In the genomic region with DNA sequence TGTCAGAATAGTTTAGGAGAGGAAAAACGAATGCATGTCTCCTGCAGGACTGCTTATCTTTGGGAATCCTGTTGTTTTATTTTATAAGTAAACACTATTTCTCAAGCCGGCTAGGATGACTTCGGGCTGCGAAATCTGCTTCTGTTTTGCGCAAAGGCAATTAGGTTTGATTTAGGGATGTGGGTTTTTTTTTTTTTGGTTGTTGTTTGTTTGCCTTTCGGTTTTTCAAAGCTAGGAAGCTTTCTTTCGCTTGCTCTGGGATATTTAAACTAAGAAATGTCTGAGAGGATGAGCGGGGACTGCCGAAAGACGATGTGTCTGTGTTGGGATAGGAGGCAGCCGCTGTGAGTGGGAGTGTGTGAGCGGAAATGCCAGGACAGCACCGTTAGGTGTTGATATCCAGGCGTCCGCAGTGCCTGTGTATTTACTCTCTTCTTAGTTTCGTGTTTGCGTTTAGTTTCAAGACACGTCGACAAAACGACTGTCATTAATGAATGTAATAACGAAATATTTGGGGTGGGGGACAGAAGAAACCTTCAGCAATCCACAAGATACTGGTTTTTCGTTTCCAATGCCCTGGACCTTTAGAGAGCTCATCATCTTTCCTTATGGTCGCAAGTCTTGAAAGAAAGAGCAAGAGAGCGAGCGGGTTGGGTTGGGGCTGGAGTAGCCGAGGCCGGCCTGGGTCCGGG, we compare ENCODE assay signal across 1 cellular context.
TF ChIP-seq lines count a peak whose summit lies in the region.

No MANE protein-coding gene starts in this region.

TF ChIP-seq in WTC11, 78 proteins besides CTCF, POLR2A, EP300 and RAD21 (continued from another document):
- TF ChIP-seq, protein P1, sequence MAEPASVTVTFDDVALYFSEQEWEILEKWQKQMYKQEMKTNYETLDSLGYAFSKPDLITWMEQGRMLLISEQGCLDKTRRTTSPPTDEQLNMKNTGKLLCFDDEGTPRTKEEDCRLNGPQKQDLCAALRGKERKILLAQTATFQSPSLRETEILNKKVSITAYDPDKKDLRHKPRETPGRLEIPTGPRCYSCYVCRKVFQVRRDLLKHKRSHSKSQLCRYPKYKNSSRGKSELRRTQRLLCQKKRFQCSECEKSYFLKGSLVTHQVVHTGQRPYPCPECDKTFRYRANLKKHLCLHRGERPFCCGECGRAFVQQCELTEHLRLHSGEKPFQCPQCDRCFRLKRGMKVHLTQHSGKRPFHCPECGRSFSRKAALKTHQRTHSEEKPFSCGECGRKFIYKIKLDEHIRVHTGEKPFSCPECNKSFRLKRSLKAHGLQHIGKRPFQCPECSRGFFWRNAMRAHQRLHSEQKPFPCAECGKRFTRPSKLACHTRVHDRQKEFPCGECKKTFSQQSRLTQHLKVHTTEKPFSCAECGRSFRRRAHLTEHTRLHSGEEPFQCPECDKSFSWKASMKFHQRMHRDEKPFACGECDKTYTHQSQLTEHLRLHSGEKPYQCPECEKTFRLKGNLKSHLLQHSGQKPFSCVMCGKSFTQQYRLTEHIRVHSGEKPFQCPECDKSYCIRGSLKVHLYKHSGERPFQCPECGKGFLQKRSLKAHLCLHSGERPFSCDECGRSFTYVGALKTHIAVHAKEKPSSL (CRISPR knock-in tag; conservative IDR thresholded peaks at IDR 0.05) = no peak
- TF ChIP-seq, protein P2, sequence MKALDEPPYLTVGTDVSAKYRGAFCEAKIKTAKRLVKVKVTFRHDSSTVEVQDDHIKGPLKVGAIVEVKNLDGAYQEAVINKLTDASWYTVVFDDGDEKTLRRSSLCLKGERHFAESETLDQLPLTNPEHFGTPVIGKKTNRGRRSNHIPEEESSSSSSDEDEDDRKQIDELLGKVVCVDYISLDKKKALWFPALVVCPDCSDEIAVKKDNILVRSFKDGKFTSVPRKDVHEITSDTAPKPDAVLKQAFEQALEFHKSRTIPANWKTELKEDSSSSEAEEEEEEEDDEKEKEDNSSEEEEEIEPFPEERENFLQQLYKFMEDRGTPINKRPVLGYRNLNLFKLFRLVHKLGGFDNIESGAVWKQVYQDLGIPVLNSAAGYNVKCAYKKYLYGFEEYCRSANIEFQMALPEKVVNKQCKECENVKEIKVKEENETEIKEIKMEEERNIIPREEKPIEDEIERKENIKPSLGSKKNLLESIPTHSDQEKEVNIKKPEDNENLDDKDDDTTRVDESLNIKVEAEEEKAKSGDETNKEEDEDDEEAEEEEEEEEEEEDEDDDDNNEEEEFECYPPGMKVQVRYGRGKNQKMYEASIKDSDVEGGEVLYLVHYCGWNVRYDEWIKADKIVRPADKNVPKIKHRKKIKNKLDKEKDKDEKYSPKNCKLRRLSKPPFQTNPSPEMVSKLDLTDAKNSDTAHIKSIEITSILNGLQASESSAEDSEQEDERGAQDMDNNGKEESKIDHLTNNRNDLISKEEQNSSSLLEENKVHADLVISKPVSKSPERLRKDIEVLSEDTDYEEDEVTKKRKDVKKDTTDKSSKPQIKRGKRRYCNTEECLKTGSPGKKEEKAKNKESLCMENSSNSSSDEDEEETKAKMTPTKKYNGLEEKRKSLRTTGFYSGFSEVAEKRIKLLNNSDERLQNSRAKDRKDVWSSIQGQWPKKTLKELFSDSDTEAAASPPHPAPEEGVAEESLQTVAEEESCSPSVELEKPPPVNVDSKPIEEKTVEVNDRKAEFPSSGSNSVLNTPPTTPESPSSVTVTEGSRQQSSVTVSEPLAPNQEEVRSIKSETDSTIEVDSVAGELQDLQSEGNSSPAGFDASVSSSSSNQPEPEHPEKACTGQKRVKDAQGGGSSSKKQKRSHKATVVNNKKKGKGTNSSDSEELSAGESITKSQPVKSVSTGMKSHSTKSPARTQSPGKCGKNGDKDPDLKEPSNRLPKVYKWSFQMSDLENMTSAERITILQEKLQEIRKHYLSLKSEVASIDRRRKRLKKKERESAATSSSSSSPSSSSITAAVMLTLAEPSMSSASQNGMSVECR (CRISPR knock-in tag; IDR thresholded peaks at IDR 0.05; ENCODE audit: borderline replicate concordance) = no peak
- TF ChIP-seq, protein P3, sequence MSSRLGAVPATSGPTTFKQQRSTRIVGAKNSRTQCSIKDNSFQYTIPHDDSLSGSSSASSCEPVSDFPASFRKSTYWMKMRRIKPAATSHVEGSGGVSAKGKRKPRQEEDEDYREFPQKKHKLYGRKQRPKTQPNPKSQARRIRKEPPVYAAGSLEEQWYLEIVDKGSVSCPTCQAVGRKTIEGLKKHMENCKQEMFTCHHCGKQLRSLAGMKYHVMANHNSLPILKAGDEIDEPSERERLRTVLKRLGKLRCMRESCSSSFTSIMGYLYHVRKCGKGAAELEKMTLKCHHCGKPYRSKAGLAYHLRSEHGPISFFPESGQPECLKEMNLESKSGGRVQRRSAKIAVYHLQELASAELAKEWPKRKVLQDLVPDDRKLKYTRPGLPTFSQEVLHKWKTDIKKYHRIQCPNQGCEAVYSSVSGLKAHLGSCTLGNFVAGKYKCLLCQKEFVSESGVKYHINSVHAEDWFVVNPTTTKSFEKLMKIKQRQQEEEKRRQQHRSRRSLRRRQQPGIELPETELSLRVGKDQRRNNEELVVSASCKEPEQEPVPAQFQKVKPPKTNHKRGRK (CRISPR knock-in tag; IDR thresholded peaks at IDR 0.05; ENCODE audit: borderline replicate concordance) = no peak
- TF ChIP-seq, protein P4, sequence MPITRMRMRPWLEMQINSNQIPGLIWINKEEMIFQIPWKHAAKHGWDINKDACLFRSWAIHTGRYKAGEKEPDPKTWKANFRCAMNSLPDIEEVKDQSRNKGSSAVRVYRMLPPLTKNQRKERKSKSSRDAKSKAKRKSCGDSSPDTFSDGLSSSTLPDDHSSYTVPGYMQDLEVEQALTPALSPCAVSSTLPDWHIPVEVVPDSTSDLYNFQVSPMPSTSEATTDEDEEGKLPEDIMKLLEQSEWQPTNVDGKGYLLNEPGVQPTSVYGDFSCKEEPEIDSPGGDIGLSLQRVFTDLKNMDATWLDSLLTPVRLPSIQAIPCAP (CRISPR knock-in tag; IDR thresholded peaks at IDR 0.05) = no peak
